1 cellular context compared by ENCODE assay signal in the genomic region with DNA sequence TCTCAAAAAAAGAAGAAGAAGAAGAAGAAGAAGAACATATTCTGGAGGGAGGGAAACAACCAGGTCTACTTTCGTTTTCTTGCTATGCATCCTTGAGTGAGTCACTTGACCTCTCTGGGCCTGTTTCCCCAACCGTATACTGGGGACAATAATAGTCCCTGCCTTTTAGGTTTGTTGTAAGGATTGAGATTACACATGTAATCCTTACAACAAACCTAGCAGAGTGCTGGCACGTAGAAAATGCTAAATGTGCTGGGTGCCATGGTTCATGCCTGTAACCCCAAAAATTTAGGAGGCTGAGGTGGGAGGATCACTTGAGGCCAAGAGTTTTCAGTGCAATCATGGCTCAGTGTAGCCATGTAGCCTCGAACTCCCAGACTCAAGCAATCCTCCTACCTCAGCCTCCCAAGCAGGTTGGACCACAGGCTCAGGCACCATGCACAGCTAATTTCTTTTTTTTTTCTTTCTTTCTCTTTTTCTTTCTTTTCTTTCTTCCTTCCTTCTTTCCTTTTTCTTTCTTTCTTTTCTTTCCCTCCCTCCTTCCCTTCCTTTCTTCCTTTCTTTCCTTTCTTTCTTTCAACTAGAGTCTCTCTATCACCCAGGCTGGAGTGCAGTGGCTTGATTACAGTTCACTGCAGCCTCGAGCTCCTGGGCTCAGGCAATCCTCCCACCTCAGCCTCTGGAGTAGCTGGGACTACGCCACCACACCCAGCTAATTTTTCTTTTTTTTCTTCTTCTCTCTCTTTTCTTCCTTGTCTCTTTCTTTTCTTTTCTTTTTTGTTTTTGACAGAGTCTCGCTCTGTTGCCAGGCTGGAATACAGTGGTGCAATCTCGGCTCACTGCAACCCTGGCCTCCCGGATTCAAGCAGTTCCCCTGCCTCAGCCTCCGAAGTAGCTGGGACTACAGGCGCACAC.
TF ChIP-seq lines count a peak whose summit lies in the region.

No MANE protein-coding gene starts in this region.

TF ChIP-seq in K562, 482 proteins besides CTCF, POLR2A, EP300 and RAD21 (continued from another document and continues in another):
- TF ChIP-seq, protein P1, sequence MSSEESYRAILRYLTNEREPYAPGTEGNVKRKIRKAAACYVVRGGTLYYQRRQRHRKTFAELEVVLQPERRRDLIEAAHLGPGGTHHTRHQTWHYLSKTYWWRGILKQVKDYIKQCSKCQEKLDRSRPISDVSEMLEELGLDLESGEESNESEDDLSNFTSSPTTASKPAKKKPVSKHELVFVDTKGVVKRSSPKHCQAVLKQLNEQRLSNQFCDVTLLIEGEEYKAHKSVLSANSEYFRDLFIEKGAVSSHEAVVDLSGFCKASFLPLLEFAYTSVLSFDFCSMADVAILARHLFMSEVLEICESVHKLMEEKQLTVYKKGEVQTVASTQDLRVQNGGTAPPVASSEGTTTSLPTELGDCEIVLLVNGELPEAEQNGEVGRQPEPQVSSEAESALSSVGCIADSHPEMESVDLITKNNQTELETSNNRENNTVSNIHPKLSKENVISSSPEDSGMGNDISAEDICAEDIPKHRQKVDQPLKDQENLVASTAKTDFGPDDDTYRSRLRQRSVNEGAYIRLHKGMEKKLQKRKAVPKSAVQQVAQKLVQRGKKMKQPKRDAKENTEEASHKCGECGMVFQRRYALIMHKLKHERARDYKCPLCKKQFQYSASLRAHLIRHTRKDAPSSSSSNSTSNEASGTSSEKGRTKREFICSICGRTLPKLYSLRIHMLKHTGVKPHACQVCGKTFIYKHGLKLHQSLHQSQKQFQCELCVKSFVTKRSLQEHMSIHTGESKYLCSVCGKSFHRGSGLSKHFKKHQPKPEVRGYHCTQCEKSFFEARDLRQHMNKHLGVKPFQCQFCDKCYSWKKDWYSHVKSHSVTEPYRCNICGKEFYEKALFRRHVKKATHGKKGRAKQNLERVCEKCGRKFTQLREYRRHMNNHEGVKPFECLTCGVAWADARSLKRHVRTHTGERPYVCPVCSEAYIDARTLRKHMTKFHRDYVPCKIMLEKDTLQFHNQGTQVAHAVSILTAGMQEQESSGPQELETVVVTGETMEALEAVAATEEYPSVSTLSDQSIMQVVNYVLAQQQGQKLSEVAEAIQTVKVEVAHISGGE (CRISPR knock-in tag; IDR thresholded peaks at IDR 0.05): no peak
- TF ChIP-seq, protein P2, sequence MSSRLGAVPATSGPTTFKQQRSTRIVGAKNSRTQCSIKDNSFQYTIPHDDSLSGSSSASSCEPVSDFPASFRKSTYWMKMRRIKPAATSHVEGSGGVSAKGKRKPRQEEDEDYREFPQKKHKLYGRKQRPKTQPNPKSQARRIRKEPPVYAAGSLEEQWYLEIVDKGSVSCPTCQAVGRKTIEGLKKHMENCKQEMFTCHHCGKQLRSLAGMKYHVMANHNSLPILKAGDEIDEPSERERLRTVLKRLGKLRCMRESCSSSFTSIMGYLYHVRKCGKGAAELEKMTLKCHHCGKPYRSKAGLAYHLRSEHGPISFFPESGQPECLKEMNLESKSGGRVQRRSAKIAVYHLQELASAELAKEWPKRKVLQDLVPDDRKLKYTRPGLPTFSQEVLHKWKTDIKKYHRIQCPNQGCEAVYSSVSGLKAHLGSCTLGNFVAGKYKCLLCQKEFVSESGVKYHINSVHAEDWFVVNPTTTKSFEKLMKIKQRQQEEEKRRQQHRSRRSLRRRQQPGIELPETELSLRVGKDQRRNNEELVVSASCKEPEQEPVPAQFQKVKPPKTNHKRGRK (tag; IDR thresholded peaks at IDR 0.05): peak; percentile 95
- TF ChIP-seq NRF1 (conservative IDR thresholded peaks at IDR 0.05 in 1 of 2, IDR thresholded peaks at IDR 0.05 in 1 of 2) (no peak), KLF16 (IDR thresholded peaks at IDR 0.05) (no peak), ETV6 (IDR thresholded peaks at IDR 0.05; ENCODE audit: borderline replicate concordance in 1 of 2, low read depth in 2 of 2, low read length in 1 of 2) (no peak), ETV6 (CRISPR knock-in tag; IDR thresholded peaks at IDR 0.05; ENCODE audit: borderline replicate concordance) (no peak), BMI1 (IDR thresholded peaks at IDR 0.05; ENCODE audit: low read length) (no peak), ZNF175 (CRISPR knock-in tag; IDR thresholded peaks at IDR 0.05; ENCODE audit: low read depth) (no peak), FOS (IDR thresholded peaks at IDR 0.05; ENCODE audit: extremely low read depth, insufficient read length) (no peak), PHF21A (IDR thresholded peaks at IDR 0.05; ENCODE audit: borderline replicate concordance, low read depth) (no peak), ADNP (tag; IDR thresholded peaks at IDR 0.05) (no peak), RCOR1 (IDR thresholded peaks at IDR 0.05; ENCODE audit: borderline replicate concordance in 1 of 2, low read depth in 2 of 2, low read length in 2 of 2) (peak in 1 of 2 experiments; percentile 41; a peak in 1 of 4 replicates), CBFA2T3 (IDR thresholded peaks at IDR 0.05) (no peak), BCOR (IDR thresholded peaks at IDR 0.05) (peak; percentile 89), SMARCA5 (IDR thresholded peaks at IDR 0.05) (peak; percentile 76), RFX7 (CRISPR knock-in tag; IDR thresholded peaks at IDR 0.05) (no peak), SIRT6 (IDR thresholded peaks at IDR 0.05; ENCODE audit: low read depth, low read length) (no peak), NCOA1 (IDR thresholded peaks at IDR 0.05; ENCODE audit: low read depth) (no peak), CEBPG (CRISPR knock-in tag; IDR thresholded peaks at IDR 0.05) (no peak), CEBPG (tag; conservative IDR thresholded peaks at IDR 0.05 in 1 of 2, IDR thresholded peaks at IDR 0.05 in 1 of 2) (no peak), PYGO2 (tag; IDR thresholded peaks at IDR 0.05) (no peak), SNRNP70 (optimal IDR thresholded peaks at IDR 0.05; ENCODE audit: low read depth, low read length) (no peak), ZC3H8 (IDR thresholded peaks at IDR 0.05) (no peak), KLF1 (tag; IDR thresholded peaks at IDR 0.05) (no peak)
- TF ChIP-seq, protein P3, sequence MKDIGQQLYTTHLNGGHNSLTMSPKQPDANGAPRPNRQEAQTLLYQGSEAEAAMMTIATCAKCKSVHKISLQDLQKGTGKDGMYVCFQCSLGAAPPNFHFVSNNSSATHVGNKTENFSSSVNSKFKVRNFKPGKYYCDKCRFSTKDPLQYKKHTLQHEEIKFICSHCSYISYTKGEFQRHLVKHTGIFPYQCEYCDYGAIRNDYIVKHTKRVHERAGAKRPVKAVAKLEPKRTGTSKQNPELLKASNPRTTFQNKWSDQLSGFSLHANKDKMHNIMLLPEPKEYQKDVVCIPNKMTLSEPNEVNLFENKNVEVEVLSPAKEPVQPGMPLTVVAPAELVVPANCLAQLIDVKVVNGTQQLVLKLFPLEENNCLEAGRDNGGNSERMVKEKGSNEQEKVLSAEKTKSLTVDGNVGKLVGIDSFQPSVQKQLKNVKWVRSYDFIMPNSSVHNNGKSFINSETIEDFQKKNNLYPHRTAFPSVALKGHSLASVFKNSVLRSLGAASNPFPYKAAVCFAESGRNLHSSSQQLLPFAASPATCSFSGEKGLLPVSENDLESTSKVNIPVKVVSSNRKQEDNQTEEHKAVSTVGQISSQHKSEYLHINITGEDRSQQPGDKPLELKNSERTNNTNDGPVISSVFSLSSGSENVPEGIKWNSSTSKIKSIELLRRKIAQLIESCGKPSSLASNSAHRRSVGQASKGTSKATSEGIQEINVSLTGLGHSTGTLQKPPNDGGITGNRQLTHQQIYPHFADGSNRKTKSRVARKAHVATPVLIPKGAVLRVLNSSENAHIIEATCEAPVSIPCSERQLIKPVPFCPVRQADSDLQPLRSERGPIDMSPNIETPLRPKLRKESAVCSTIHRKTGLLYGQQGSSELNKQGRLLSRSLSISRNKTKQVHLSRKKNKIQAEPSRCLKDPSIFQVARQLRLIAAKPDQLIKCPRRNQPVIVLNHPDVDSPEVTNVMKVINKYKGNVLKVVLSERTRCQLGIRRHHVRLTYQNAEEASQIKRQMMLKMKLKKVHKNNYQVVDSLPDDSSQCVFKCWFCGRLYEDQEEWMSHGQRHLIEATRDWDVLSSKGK (CRISPR knock-in tag; IDR thresholded peaks at IDR 0.05): no peak
- TF ChIP-seq, protein P4, sequence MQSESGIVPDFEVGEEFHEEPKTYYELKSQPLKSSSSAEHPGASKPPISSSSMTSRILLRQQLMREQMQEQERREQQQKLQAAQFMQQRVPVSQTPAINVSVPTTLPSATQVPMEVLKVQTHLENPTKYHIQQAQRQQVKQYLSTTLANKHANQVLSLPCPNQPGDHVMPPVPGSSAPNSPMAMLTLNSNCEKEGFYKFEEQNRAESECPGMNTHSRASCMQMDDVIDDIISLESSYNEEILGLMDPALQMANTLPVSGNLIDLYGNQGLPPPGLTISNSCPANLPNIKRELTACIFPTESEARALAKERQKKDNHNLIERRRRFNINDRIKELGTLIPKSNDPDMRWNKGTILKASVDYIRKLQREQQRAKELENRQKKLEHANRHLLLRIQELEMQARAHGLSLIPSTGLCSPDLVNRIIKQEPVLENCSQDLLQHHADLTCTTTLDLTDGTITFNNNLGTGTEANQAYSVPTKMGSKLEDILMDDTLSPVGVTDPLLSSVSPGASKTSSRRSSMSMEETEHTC (IDR thresholded peaks at IDR 0.05): no peak
- TF ChIP-seq, protein P5, sequence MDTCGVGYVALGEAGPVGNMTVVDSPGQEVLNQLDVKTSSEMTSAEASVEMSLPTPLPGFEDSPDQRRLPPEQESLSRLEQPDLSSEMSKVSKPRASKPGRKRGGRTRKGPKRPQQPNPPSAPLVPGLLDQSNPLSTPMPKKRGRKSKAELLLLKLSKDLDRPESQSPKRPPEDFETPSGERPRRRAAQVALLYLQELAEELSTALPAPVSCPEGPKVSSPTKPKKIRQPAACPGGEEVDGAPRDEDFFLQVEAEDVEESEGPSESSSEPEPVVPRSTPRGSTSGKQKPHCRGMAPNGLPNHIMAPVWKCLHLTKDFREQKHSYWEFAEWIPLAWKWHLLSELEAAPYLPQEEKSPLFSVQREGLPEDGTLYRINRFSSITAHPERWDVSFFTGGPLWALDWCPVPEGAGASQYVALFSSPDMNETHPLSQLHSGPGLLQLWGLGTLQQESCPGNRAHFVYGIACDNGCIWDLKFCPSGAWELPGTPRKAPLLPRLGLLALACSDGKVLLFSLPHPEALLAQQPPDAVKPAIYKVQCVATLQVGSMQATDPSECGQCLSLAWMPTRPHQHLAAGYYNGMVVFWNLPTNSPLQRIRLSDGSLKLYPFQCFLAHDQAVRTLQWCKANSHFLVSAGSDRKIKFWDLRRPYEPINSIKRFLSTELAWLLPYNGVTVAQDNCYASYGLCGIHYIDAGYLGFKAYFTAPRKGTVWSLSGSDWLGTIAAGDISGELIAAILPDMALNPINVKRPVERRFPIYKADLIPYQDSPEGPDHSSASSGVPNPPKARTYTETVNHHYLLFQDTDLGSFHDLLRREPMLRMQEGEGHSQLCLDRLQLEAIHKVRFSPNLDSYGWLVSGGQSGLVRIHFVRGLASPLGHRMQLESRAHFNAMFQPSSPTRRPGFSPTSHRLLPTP (IDR thresholded peaks at IDR 0.05; ENCODE audit: borderline replicate concordance, extremely low read depth, insufficient read length): no peak
- TF ChIP-seq, protein P6, sequence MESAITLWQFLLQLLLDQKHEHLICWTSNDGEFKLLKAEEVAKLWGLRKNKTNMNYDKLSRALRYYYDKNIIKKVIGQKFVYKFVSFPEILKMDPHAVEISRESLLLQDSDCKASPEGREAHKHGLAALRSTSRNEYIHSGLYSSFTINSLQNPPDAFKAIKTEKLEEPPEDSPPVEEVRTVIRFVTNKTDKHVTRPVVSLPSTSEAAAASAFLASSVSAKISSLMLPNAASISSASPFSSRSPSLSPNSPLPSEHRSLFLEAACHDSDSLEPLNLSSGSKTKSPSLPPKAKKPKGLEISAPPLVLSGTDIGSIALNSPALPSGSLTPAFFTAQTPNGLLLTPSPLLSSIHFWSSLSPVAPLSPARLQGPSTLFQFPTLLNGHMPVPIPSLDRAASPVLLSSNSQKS (CRISPR knock-in tag; IDR thresholded peaks at IDR 0.05): no peak
- TF ChIP-seq, protein P7, sequence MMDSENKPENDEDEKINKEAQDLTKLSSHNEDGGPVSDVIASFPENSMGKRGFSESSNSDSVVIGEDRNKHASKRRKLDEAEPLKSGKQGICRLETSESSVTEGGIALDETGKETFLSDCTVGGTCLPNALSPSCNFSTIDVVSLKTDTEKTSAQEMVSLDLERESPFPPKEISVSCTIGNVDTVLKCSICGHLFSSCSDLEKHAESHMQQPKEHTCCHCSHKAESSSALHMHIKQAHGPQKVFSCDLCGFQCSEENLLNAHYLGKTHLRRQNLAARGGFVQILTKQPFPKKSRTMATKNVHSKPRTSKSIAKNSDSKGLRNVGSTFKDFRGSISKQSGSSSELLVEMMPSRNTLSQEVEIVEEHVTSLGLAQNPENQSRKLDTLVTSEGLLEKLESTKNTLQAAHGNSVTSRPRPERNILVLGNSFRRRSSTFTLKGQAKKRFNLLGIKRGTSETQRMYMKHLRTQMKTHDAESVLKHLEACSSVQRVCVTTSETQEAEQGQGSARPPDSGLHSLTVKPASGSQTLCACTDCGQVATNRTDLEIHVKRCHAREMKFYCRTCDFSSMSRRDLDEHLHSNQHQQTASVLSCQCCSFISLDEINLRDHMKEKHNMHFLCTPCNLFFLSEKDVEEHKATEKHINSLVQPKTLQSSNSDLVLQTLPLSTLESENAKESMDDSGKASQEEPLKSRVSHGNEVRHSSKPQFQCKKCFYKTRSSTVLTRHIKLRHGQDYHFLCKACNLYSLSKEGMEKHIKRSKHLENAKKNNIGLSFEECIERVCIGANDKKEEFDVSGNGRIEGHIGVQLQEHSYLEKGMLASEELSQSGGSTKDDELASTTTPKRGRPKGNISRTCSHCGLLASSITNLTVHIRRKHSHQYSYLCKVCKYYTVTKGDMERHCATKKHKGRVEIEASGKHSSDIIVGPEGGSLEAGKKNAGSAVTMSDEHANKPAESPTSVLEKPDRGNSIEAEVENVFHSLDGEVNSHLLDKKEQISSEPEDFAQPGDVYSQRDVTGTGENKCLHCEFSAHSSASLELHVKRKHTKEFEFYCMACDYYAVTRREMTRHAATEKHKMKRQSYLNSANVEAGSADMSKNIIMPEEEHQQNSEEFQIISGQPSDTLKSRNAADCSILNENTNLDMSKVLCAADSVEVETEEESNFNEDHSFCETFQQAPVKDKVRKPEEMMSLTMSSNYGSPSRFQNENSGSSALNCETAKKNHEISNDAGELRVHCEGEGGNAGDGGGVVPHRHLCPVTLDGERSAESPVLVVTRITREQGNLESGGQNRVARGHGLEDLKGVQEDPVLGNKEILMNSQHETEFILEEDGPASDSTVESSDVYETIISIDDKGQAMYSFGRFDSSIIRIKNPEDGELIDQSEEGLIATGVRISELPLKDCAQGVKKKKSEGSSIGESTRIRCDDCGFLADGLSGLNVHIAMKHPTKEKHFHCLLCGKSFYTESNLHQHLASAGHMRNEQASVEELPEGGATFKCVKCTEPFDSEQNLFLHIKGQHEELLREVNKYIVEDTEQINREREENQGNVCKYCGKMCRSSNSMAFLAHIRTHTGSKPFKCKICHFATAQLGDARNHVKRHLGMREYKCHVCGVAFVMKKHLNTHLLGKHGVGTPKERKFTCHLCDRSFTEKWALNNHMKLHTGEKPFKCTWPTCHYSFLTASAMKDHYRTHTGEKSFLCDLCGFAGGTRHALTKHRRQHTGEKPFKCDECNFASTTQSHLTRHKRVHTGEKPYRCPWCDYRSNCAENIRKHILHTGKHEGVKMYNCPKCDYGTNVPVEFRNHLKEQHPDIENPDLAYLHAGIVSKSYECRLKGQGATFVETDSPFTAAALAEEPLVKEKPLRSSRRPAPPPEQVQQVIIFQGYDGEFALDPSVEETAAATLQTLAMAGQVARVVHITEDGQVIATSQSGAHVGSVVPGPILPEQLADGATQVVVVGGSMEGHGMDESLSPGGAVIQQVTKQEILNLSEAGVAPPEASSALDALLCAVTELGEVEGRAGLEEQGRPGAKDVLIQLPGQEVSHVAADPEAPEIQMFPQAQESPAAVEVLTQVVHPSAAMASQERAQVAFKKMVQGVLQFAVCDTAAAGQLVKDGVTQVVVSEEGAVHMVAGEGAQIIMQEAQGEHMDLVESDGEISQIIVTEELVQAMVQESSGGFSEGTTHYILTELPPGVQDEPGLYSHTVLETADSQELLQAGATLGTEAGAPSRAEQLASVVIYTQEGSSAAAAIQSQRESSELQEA (IDR thresholded peaks at IDR 0.05; ENCODE audit: low read depth): no peak
